8 cellular contexts compared by ENCODE assay signal in the genomic region with DNA sequence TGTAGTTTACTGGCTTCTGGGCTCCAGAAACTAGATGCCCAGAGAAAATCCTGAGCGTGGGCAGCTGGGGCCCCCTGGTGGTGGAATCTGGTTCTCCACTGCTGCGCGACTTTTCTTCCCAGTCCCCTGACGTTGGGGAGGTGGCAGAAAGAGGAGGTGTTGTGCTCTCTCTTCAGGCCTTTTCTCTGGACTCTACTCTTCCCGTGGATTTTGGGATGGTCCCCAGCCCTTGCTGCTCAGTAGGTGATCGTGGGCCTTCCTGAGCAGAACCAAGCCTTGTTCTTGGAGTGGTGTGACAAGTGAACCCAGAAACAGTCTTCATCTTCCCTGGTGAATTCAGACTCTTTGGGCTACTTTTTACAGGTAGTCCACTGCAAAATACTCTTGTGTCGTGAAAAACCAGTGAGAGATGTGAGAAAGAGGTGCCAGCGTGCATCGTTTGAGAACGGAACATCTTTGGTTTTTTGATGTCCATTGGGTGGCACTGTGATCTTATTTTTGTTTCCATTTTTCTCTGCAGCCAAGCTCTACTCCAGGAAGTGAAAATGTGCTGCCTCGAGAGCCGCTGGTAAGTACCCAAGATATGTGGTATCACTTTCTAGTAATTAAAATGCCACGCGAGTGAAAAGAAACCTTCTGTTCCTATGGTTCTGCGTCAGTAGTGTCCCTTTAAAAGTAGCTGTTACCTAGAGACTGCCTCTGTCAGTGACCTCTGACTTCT. TPM values are rescaled to one million over a fixed set of nuclear protein-coding genes. Genes with fewer than 3 reads are reported as not detected.
DNase-seq lines count a peak whose midpoint lies in the region; ATAC-seq and TF ChIP-seq lines count a peak whose summit lies in the region.

No MANE protein-coding gene starts in this region.

- H3K36me3 ChIP-seq in mucosa of stomach (ENCODE audit: control insufficient read depth, insufficient read depth, low read length), result no peaks in the 10 kb centered on the region

- peak; percentile 87 for TF ChIP-seq CTCF in epithelial cell of esophagus (IDR thresholded peaks at IDR 0.05; ENCODE audit: insufficient read depth, low read depth, low read length, missing control alignments)

- H3K9me3 ChIP-seq in mucosa of stomach (ENCODE audit: control insufficient read depth, low read length), result no peaks in the 10 kb centered on the region

- H3K4me3 ChIP-seq in epithelial cell of esophagus (ENCODE audit: low read length), result peak overlapping the region; percentile 35
- H3K4me3 ChIP-seq in mucosa of stomach (ENCODE audit: low read length), result peak overlapping the region; percentile 17

- H3K9ac ChIP-seq in mucosa of stomach (ENCODE audit: low read length), result peak overlapping the region; percentile 24

- H3K36me3 Mint-ChIP-seq in activated CD8-positive, alpha-beta memory T cell treated with anti-CD3 and anti-CD28 coated beads, Interleukin-2, amount 10 ng/mL, durations not matched to agents 7 days and 5 days, result peaks cover 7% of the 10 kb centered on the region

- peak; percentile 89 for ATAC-seq in GM19463 (IDR thresholded peaks at IDR 0.05; ENCODE audit: unreplicated experiment)
- ATAC-seq in activated CD8-positive, alpha-beta memory T cell treated with anti-CD3 and anti-CD28 coated beads, Interleukin-2, amount 10 ng/mL, durations not matched to agents 7 days and 5 days, result peak; percentile 81

- DNase-seq in COLO668 (lab: John Stamatoyannopoulos, UW; ENCODE audit: unreplicated experiment), result peak; percentile 82
- peak; percentile 73 for DNase-seq in HK-2 (ENCODE audit: unreplicated experiment)
- DNase-seq in NOMO-1 treated with DMSO at 0.1 percent for 48 hours (lab: John Stamatoyannopoulos, UW; ENCODE audit: unreplicated experiment), result peak; percentile 84
- peak; percentile 89 for DNase-seq in activated CD8-positive, alpha-beta memory T cell treated with anti-CD3 and anti-CD28 coated beads, Interleukin-2, amount 10 ng/mL, durations not matched to agents 7 days and 5 days
- peak; percentile 82 for DNase-seq in epithelial cell of esophagus (ENCODE audit: low read depth)
- DNase-seq in stimulated activated CD8-positive, alpha-beta memory T cell treated with anti-CD3 and anti-CD28 coated beads, Interleukin-4, amount 100 ng/mL, for 4 hours (ENCODE audit: low read depth in 2 of 2, low spot score in 1 of 2), result peak; percentile 46 to 81

- H3K9me3 Mint-ChIP-seq in activated CD8-positive, alpha-beta memory T cell treated with anti-CD3 and anti-CD28 coated beads, Interleukin-2, amount 10 ng/mL, durations not matched to agents 7 days and 5 days (ENCODE audit: low read depth), result no peaks in the 10 kb centered on the region

- no peaks in the 10 kb centered on the region for H3K27me3 ChIP-seq in mucosa of stomach (ENCODE audit: control insufficient read depth, insufficient read depth, low read length)

- H3K4me1 ChIP-seq in mucosa of stomach (ENCODE audit: control insufficient read depth, insufficient read depth, low read length), result peaks cover 17% of the 10 kb centered on the region

- no peaks in the 10 kb centered on the region for H3K27me3 Mint-ChIP-seq in activated CD8-positive, alpha-beta memory T cell treated with anti-CD3 and anti-CD28 coated beads, Interleukin-2, amount 10 ng/mL, durations not matched to agents 7 days and 5 days

- H3K4me3 Mint-ChIP-seq in activated CD8-positive, alpha-beta memory T cell treated with anti-CD3 and anti-CD28 coated beads, Interleukin-2, amount 10 ng/mL, durations not matched to agents 7 days and 5 days, result peak overlapping the region; percentile 77

- CTCF ChIA-PET in activated CD8-positive, alpha-beta memory T cell treated with anti-CD3 and anti-CD28 coated beads, Interleukin-2, amount 10 ng/mL, durations not matched to agents 7 days and 5 days (lab: Charles Lee), result interaction anchor here (0.6 to 10.9 kb wide), 51 partner anchors 9 to 905 kb away, joined by 3 to 235 read pairs (median 4); a partner anchor contains a TSS

- peaks cover 54% of the 10 kb centered on the region for H3K4me1 Mint-ChIP-seq in activated CD8-positive, alpha-beta memory T cell treated with anti-CD3 and anti-CD28 coated beads, Interleukin-2, amount 10 ng/mL, durations not matched to agents 7 days and 5 days

- H3K27ac Mint-ChIP-seq in activated CD8-positive, alpha-beta memory T cell treated with anti-CD3 and anti-CD28 coated beads, Interleukin-2, amount 10 ng/mL, durations not matched to agents 7 days and 5 days, result peak overlapping the region; percentile 97

RNA-seq across cellular contexts. Expression of a gene that starts 20.2 kb away (rescaled TPM):
- total RNA-seq in activated CD8-positive, alpha-beta memory T cell treated with anti-CD3 and anti-CD28 coated beads, Interleukin-2, amount 10 ng/mL, durations not matched to agents 7 days and 5 days, result 10 to 100 TPM; 24.4 to 27.5 TPM

RNA-seq across cellular contexts. Expression of a gene that starts 22.6 kb away (rescaled TPM):
- total RNA-seq in activated CD8-positive, alpha-beta memory T cell treated with anti-CD3 and anti-CD28 coated beads, Interleukin-2, amount 10 ng/mL, durations not matched to agents 7 days and 5 days, result 10 to 100 TPM; 40.9 to 45.1 TPM

RNA-seq across cellular contexts. Expression of a gene that starts 45.1 kb away (rescaled TPM):
- under 1 TPM in 1 of 2 experiments, not detected in 1; 0.73 TPM for total RNA-seq in activated CD8-positive, alpha-beta memory T cell treated with anti-CD3 and anti-CD28 coated beads, Interleukin-2, amount 10 ng/mL, durations not matched to agents 7 days and 5 days

Comparison
In these comparisons a context has a peak if more than half of its experiments do, and no peak if none do; other contexts are left out.
1. Peak in every context shown above with its lines: DNase-seq, ATAC-seq and H3K4me3 ChIP-seq.